Comparison of ENCODE assay signal across 14 cellular contexts in the genomic region with DNA sequence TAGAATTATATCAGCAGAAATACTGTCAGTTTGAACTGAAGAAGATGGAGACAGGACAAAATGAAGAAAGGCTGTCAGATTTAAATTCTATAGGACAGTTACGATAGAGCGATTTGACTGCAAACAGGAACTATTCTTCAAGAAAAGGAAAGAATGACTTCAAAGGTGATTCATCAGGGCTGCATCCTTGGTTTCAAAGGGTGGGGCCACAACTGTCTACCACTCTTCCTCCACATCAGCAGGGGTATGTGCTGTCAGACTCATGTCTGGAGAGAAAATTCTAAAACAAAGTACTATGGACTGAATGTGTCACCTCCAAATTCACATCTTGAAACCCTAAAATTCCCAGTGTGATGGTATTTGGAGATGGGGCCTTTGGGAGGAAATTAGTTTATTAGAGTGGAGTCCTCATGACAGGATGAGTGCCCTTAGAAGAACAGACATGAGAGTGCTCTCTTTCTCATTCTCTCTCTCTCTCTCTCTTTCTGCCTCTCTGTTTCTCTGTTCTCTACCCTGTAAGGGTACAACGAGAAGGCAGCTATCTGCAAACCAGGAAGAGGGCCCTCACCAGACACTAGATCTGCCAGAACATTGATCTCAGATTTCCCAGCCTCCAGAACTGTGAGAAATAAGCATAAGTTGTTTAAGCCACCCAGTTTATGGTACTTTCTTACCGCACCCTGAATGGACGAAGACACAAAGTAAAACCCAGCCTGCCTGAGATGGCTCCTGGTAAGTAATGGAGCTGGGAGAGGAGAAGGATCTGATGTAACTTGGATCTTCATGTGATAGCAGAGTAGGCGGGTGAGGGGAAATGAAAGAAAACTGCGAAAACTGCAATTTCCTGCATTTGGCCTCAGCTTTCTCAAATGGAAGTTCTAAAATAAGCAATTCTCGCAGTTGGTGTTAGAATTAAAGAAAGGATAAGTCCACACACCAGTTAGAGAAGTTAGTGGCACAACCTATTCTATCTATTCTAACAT. TPM values are rescaled to one million over a fixed set of nuclear protein-coding genes. Genes with fewer than 3 reads are reported as not detected.
DNase-seq lines count a peak whose midpoint lies in the region; ATAC-seq and TF ChIP-seq lines count a peak whose summit lies in the region.
"Had no signal": no experiment of that assay in that cellular context is flagged by ENCODE, and none has a peak within 500 bp of the region (broad histone marks: within the 10 kb centered on the region; RNA-seq: fewer than 3 reads in every experiment).

No MANE protein-coding gene starts in this region.

- H3K4me3 Mint-ChIP-seq in activated T-cell treated with anti-CD3 and anti-CD28 coated beads, Interleukin-2, amount 50 U/mL, for 72 hours: no peak overlapping the region
- H3K4me3 Mint-ChIP-seq: IgD-negative memory B cell had no signal

- no peaks in the 10 kb centered on the region for H3K9me3 ChIP-seq in mucosa of descending colon
- H3K9me3 ChIP-seq: adrenal gland, neutrophil had no signal

- H3K4me3 ChIP-seq in fibroblast of mammary gland (ENCODE audit: control insufficient read depth, low read depth, low read length): no peak overlapping the region
- no peak overlapping the region for H3K4me3 ChIP-seq in mucosa of descending colon
- H3K4me3 ChIP-seq: adrenal gland had no signal

- H3K27ac Mint-ChIP-seq in activated T-cell treated with anti-CD3 and anti-CD28 coated beads, Interleukin-2, amount 50 U/mL, for 72 hours: no peak overlapping the region
- H3K27ac Mint-ChIP-seq: IgD-negative memory B cell had no signal

- no peaks in the 10 kb centered on the region for H3K36me3 Mint-ChIP-seq in activated T-cell treated with anti-CD3 and anti-CD28 coated beads, Interleukin-2, amount 50 U/mL, for 72 hours (ENCODE audit: insufficient read depth in 2 of 2)
- H3K36me3 Mint-ChIP-seq: IgD-negative memory B cell had no signal

- peaks cover 12% of the 10 kb centered on the region for H3K4me1 Mint-ChIP-seq in activated T-cell treated with anti-CD3 and anti-CD28 coated beads, Interleukin-2, amount 50 U/mL, for 72 hours (ENCODE audit: low read depth)
- H3K4me1 Mint-ChIP-seq: IgD-negative memory B cell had no signal

- no peaks in the 10 kb centered on the region for H3K36me3 ChIP-seq in mucosa of descending colon (ENCODE audit: low read depth)
- H3K36me3 ChIP-seq: adrenal gland, neutrophil had no signal

- peak; percentile 74 to 92 for ATAC-seq in activated T-cell treated with anti-CD3 and anti-CD28 coated beads, Interleukin-2, amount 50 U/mL, for 72 hours (replicated peaks in 1 of 2)
- peak; percentile 81 for ATAC-seq in stimulated activated naive CD8-positive, alpha-beta T cell treated with anti-CD3 and anti-CD28 coated beads, Interleukin-15, Interleukin-2, amounts not matched to agents 100 U/mL and 50 U/mL, for 24 hours
- no peak for ATAC-seq in mucosa of descending colon

- peaks cover 7% of the 10 kb centered on the region for H3K27me3 Mint-ChIP-seq in activated T-cell treated with anti-CD3 and anti-CD28 coated beads, Interleukin-2, amount 50 U/mL, for 72 hours (ENCODE audit: low read depth)

- intact Hi-C loops in mucosa of descending colon (cut with DNase I, micrococcal nuclease): no loop called here

- DNase-seq in activated T-cell treated with anti-CD3 and anti-CD28 coated beads, Interleukin-2, amount 50 U/mL, for 72 hours: peak; percentile 7 to 16
- DNase-seq in activated T-cell treated with anti-CD3 and anti-CD28 coated beads, Interleukin-2, amount 50 U/mL, for 48 hours: no peak
- DNase-seq in RKO (ENCODE audit: low spot score): peak; percentile 10
- peak; percentile 21 for DNase-seq in fibroblast of mammary gland (ENCODE audit: low read depth)
- no peak for DNase-seq in stimulated activated naive CD8-positive, alpha-beta T cell treated with anti-CD3 and anti-CD28 coated beads, Interleukin-15, Interleukin-2, amounts not matched to agents 100 U/mL and 50 U/mL, for 24 hours
- DNase-seq in NCI-H345 (lab: John Stamatoyannopoulos, UW): no peak
- DNase-seq in HCEC 1CT: no peak
- DNase-seq in mucosa of descending colon: no peak
- DNase-seq: adrenal gland; NCI-H187 treated with DMSO at 0.1 percent for 48 hours; NK-92 treated with Interleukin-12 subunit alpha and Interleukin-12 subunit beta, amount 100 ng/mL, for 24 hours; small intestine had no signal

- no peaks in the 10 kb centered on the region for H3K4me1 ChIP-seq in mucosa of descending colon (ENCODE audit: low read depth)
- H3K4me1 ChIP-seq: adrenal gland had no signal

- H3K9me3 Mint-ChIP-seq in activated T-cell treated with anti-CD3 and anti-CD28 coated beads, Interleukin-2, amount 50 U/mL, for 72 hours: no peaks in the 10 kb centered on the region
- H3K9me3 Mint-ChIP-seq: IgD-negative memory B cell had no signal

- TF ChIP-seq CTCF in fibroblast of mammary gland (conservative IDR thresholded peaks at IDR 0.05; ENCODE audit: control insufficient read depth, insufficient read depth, low read depth, low read length) (no peak), mucosa of descending colon (IDR thresholded peaks at IDR 0.05) (no peak)

RNA-seq across cellular contexts. Expression of a gene that starts 8.9 kb away (rescaled TPM):
- under 1 TPM; 0.22 to 0.28 TPM for total RNA-seq in activated T-cell treated with anti-CD3 and anti-CD28 coated beads, Interleukin-2, amount 50 U/mL, for 72 hours
- 10 to 100 TPM; 18.9 to 44.2 (median 39.2) TPM for total RNA-seq in mucosa of descending colon

Comparison
In these comparisons a context has a peak if more than half of its experiments do, and no peak if none do; other contexts are left out.
1. DNase-seq: peak in activated T-cell treated with anti-CD3 and anti-CD28 coated beads, Interleukin-2, amount 50 U/mL, for 72 hours (2 of 2), RKO (single experiment) and fibroblast of mammary gland (single experiment); none in activated T-cell treated with anti-CD3 and anti-CD28 coated beads, Interleukin-2, amount 50 U/mL, for 48 hours (0 of 2), stimulated activated naive CD8-positive, alpha-beta T cell treated with anti-CD3 and anti-CD28 coated beads, Interleukin-15, Interleukin-2, amounts not matched to agents 100 U/mL and 50 U/mL, for 24 hours (single experiment), NCI-H345 (single experiment), HCEC 1CT (single experiment) and mucosa of descending colon (0 of 3).
2. RNA of a gene that starts 8.9 kb away (total RNA-seq): 18.9 to 44.2 TPM in mucosa of descending colon; 0.22 to 0.28 TPM in activated T-cell treated with anti-CD3 and anti-CD28 coated beads, Interleukin-2, amount 50 U/mL, for 72 hours; every median in the first group is over 10 times any median in the second.